28 cellular contexts compared by ENCODE assay signal in genomic region chr19:43858174-43858573, GRCh38. TPM values are rescaled to one million over a fixed set of nuclear protein-coding genes. Genes with fewer than 3 reads are reported as not detected.
"Had no signal": no experiment of that assay in that cellular context is flagged by ENCODE, and none has a peak within 500 bp of the region (broad histone marks: within the 10 kb centered on the region; RNA-seq: fewer than 3 reads in every experiment).

No MANE protein-coding gene starts in this region.

- H3K4me1 ChIP-seq: ascending aorta, breast epithelium, colonic mucosa, esophagus squamous epithelium had no signal

- H3K9me3 ChIP-seq: colonic mucosa had no signal

- ATAC-seq: activated CD4-positive, CD25-positive, alpha-beta regulatory T cell treated with anti-CD3 and anti-CD28 coated beads, Interleukin-2, amount 50 U/mL, for 24 hours; activated CD8-positive, alpha-beta T cell treated with anti-CD3 and anti-CD28 coated beads for 36 hours; activated naive CD8-positive, alpha-beta T cell treated with anti-CD3 and anti-CD28 coated beads, Interleukin-2, amount 50 U/mL, for 24 hours; activated T-cell treated with anti-CD3 and anti-CD28 coated beads, Interleukin-2, amount 50 U/mL, for 4 hours; T-helper 17 cell had no signal

- FAIRE-seq: endometrium, endothelial cell of umbilical vein, frontal cortex had no signal

- H3K27me3 ChIP-seq: ascending aorta, breast epithelium, cardiac muscle cell, colonic mucosa, esophagus squamous epithelium had no signal

- DNase-seq: activated B cell treated with CpG ODN at 0.5 μM for 24 hours; activated CD4-positive, alpha-beta T cell treated with anti-CD3 and anti-CD28 coated beads for 48 hours; activated CD4-positive, alpha-beta T cell treated with anti-CD3 and anti-CD28 coated beads, Interleukin-2, amount 50 U/mL, for 1 hour; activated CD4-positive, alpha-beta T cell treated with anti-CD3 and anti-CD28 coated beads, Interleukin-2, amount 50 U/mL, for 48 hours; activated CD8-positive, alpha-beta memory T cell treated with anti-CD3 and anti-CD28 coated beads for 24 hours; activated CD8-positive, alpha-beta T cell treated with anti-CD3 and anti-CD28 coated beads for 36 hours; activated effector memory CD4-positive, alpha-beta T cell treated with anti-CD3 and anti-CD28 coated beads, Interleukin-2, amount 50 U/mL, for 16 hours; activated naive CD4-positive, alpha-beta T cell treated with anti-CD3 and anti-CD28 coated beads for 36 hours; activated naive CD8-positive, alpha-beta T cell treated with anti-CD3 and anti-CD28 coated beads for 36 hours; activated naive CD8-positive, alpha-beta T cell treated with anti-CD3 and anti-CD28 coated beads, Interleukin-2, amount 50 U/mL, for 24 hours; activated T-cell treated with anti-CD3 and anti-CD28 coated beads, Interleukin-2, amount 50 U/mL, for 4 hours; central memory CD4-positive, alpha-beta T cell; cerebellar nuclear complex; colonic mucosa; effector CD8-positive, alpha-beta T cell; esophagus squamous epithelium; T-helper 1 cell; T-helper 17 cell; T1000; WERI-Rb-1 had no signal

- H3K27ac ChIP-seq: ascending aorta, breast epithelium, cardiac muscle cell, colonic mucosa, epithelial cell of prostate, esophagus squamous epithelium, WERI-Rb-1 had no signal

- H3K4me3 ChIP-seq: ascending aorta, breast epithelium, cardiac muscle cell, colonic mucosa, esophagus squamous epithelium had no signal

- H3K36me3 ChIP-seq: breast epithelium, cardiac muscle cell, colonic mucosa, WERI-Rb-1 had no signal

RNA-seq across cellular contexts. Expression of gene ZNF404, which starts 25.6 kb away (rescaled TPM):
- total RNA-seq: ascending aorta had no signal

RNA-seq across cellular contexts. Expression of gene ZNF283, which starts 31.1 kb away (rescaled TPM):
- total RNA-seq: ascending aorta had no signal

RNA-seq across cellular contexts. Expression of gene LYPD5, which starts 55.9 kb away (rescaled TPM):
- total RNA-seq: ascending aorta, cardiac muscle cell, endothelial cell of umbilical vein had no signal
